ENCODE assay signal across 1 cellular context in genomic region chr7:30642789-30643188, GRCh38.
TF ChIP-seq lines count a peak whose summit lies in the region.

No MANE protein-coding gene starts in this region.

TF ChIP-seq in K562, 482 proteins besides CTCF, POLR2A, EP300 and RAD21:
- TF ChIP-seq HNRNPLL (IDR thresholded peaks at IDR 0.05; ENCODE audit: low read depth, low read length, poor library complexity, severe bottlenecking) (no peak), L3MBTL2 (IDR thresholded peaks at IDR 0.05) (no peak), ZBTB1 (CRISPR knock-in tag; IDR thresholded peaks at IDR 0.05; ENCODE audit: borderline replicate concordance, low read depth) (no peak), ZNF551 (CRISPR knock-in tag; IDR thresholded peaks at IDR 0.05) (no peak), ZNF24 (IDR thresholded peaks at IDR 0.05) (no peak), ZNF584 (CRISPR knock-in tag; IDR thresholded peaks at IDR 0.05; ENCODE audit: low read depth) (no peak), BHLHE40 (IDR thresholded peaks at IDR 0.05; ENCODE audit: low read length) (no peak), TEAD2 (tag; IDR thresholded peaks at IDR 0.05) (no peak), POLR2G (IDR thresholded peaks at IDR 0.05; ENCODE audit: low read depth, low read length) (no peak), ZMIZ1 (IDR thresholded peaks at IDR 0.05; ENCODE audit: low read depth in 2 of 2, low read length in 2 of 2) (no peak)
- TF ChIP-seq, protein P1, sequence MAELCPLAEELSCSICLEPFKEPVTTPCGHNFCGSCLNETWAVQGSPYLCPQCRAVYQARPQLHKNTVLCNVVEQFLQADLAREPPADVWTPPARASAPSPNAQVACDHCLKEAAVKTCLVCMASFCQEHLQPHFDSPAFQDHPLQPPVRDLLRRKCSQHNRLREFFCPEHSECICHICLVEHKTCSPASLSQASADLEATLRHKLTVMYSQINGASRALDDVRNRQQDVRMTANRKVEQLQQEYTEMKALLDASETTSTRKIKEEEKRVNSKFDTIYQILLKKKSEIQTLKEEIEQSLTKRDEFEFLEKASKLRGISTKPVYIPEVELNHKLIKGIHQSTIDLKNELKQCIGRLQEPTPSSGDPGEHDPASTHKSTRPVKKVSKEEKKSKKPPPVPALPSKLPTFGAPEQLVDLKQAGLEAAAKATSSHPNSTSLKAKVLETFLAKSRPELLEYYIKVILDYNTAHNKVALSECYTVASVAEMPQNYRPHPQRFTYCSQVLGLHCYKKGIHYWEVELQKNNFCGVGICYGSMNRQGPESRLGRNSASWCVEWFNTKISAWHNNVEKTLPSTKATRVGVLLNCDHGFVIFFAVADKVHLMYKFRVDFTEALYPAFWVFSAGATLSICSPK (IDR thresholded peaks at IDR 0.05; ENCODE audit: borderline replicate concordance): no peak
